8 cellular contexts compared by ENCODE assay signal in the genomic region with DNA sequence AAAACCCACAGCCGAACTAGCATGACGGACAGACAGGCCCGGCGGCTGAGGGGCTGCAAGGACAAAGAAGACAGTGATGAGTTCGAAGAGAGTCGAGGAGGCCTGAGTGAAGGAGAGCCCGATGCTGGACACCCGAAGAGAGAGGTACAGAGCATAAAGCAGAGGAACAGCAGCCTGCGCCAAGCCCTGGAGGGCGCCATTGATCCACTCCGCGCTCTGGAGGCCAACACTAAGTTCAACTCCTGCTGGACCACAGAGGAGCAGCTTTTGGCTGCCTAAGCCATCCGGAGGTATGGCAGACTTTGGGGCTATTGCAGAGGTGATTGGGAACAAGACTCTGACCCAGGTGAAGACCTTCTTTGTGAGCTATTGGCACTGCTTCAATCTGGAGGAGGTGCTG. TPM values are rescaled to one million over a fixed set of nuclear protein-coding genes. Genes with fewer than 3 reads are reported as not detected.
A peak's percentile ranks its signal among the peaks of the same experiment; 100 is the strongest.
DNase-seq lines count a peak whose midpoint lies in the region; ATAC-seq and TF ChIP-seq lines count a peak whose summit lies in the region.

No MANE protein-coding gene starts in this region.

- peaks cover 6% of the 10 kb centered on the region for H3K4me1 Mint-ChIP-seq in Caco-2 (ENCODE audit: low read depth, unreplicated experiment)
- peaks cover 10 to 29% of the 10 kb centered on the region in 2 donors for H3K4me1 Mint-ChIP-seq in stimulated activated naive B cell treated with anti-CD40 and anti-IgM and Interleukin-4, amounts not matched to agents 10 μg/mL and 1 μg/mL and 100 μg/mL, for 72 hours

- H3K27ac Mint-ChIP-seq in Caco-2 (ENCODE audit: unreplicated experiment) = no peak overlapping the region
- H3K27ac Mint-ChIP-seq in stimulated activated naive B cell treated with anti-CD40 and anti-IgM and Interleukin-4, amounts not matched to agents 10 μg/mL and 1 μg/mL and 100 μg/mL, for 72 hours = no peak overlapping the region

- POLR2A ChIA-PET in Caco-2 (lab: Charles Lee) = interaction anchor here (0.6 kb wide), 1 partner anchor 98 kb away, joined by 5 read pairs; no protein-coding TSS in a partner anchor

- CTCF ChIA-PET in Caco-2 (lab: Charles Lee) = no interaction called here

- no peaks in the 10 kb centered on the region for H3K36me3 Mint-ChIP-seq in Caco-2 (ENCODE audit: insufficient read depth, unreplicated experiment)
- no peaks in the 10 kb centered on the region for H3K36me3 Mint-ChIP-seq in stimulated activated naive B cell treated with anti-CD40 and anti-IgM and Interleukin-4, amounts not matched to agents 10 μg/mL and 1 μg/mL and 100 μg/mL, for 72 hours

- DNase-seq in Caco-2 (peak; percentile 51 to 54), HK-2 (ENCODE audit: unreplicated experiment) (peak; percentile 7), fibroblast of pulmonary artery (ENCODE audit: low read depth) (peak; percentile 38), DMS153 treated with DMSO at 0.1 percent for 48 hours (lab: John Stamatoyannopoulos, UW; ENCODE audit: unreplicated experiment) (no peak), kidney glomerular epithelial cell (lab: John Stamatoyannopoulos, UW) (no peak), NCI-H2029 treated with DMSO at 0.1 percent for 48 hours (lab: John Stamatoyannopoulos, UW) (no peak)
- DNase-seq in activated CD4-positive, alpha-beta T cell treated with anti-CD3 and anti-CD28 coated beads, Interleukin-2, amount 50 U/mL, for 1 hour = peak; percentile 45
- DNase-seq in stimulated activated naive B cell treated with anti-CD40 and anti-IgM and Interleukin-4, amounts not matched to agents 10 μg/mL and 1 μg/mL and 100 μg/mL, for 72 hours = no peak

- no TSS peak for BruUV-seq in Caco-2 (replicated peaks; lab: Mats Ljungman, UMichigan)

- no peak overlapping the region for H3K4me3 Mint-ChIP-seq in Caco-2 (ENCODE audit: unreplicated experiment)
- H3K4me3 Mint-ChIP-seq in stimulated activated naive B cell treated with anti-CD40 and anti-IgM and Interleukin-4, amounts not matched to agents 10 μg/mL and 1 μg/mL and 100 μg/mL, for 72 hours = no peak overlapping the region

- no peak overlapping the region for H3K4me3 ChIP-seq in Caco-2 (ENCODE audit: low read depth, low read length)
- H3K4me3 ChIP-seq in fibroblast of pulmonary artery (replicated peaks; ENCODE audit: low read depth, low read length) = no peak overlapping the region

- TF ChIP-seq CTCF in Caco-2 (IDR thresholded peaks at IDR 0.05; ENCODE audit: insufficient read depth in 1 of 2, low read depth in 1 of 2, low read length in 1 of 2, severe bottlenecking in 1 of 2, unreplicated experiment in 1 of 2) (peak in 1 of 2 experiments; percentile 30), fibroblast of pulmonary artery (IDR thresholded peaks at IDR 0.05; ENCODE audit: low read length, missing control alignments) (peak; percentile 31)

- H3K4me1 ChIP-seq in Caco-2 = no peaks in the 10 kb centered on the region

- no peaks in the 10 kb centered on the region for H3K9me3 ChIP-seq in Caco-2

- no peaks in the 10 kb centered on the region for H3K36me3 ChIP-seq in Caco-2 (ENCODE audit: control insufficient read depth, insufficient read depth, low read length)

- ATAC-seq in stimulated activated naive B cell treated with anti-CD40 and anti-IgM and Interleukin-4, amounts not matched to agents 10 μg/mL and 1 μg/mL and 100 μg/mL, for 72 hours (replicated peaks) = peak; percentile 72 to 73

- H3K9me3 Mint-ChIP-seq in Caco-2 (ENCODE audit: unreplicated experiment) = no peaks in the 10 kb centered on the region
- H3K9me3 Mint-ChIP-seq in stimulated activated naive B cell treated with anti-CD40 and anti-IgM and Interleukin-4, amounts not matched to agents 10 μg/mL and 1 μg/mL and 100 μg/mL, for 72 hours = no peaks in the 10 kb centered on the region

- H3K27me3 ChIP-seq in Caco-2 (replicated peaks; ENCODE audit: control insufficient read depth, insufficient read depth, low read length) = no peaks in the 10 kb centered on the region

- intact Hi-C loops in Caco-2 (cut with micrococcal nuclease; ENCODE audit: unreplicated experiment) = no loop called here

- H3K27me3 Mint-ChIP-seq in Caco-2 (ENCODE audit: insufficient read depth, unreplicated experiment) = no peaks in the 10 kb centered on the region
- H3K27me3 Mint-ChIP-seq in stimulated activated naive B cell treated with anti-CD40 and anti-IgM and Interleukin-4, amounts not matched to agents 10 μg/mL and 1 μg/mL and 100 μg/mL, for 72 hours = no peaks in the 10 kb centered on the region

RNA-seq across cellular contexts. Expression of a gene that starts 7.8 kb away (rescaled TPM):
- 41.3 and 47.7 TPM in 2 replicates for total RNA-seq in Caco-2 (2022)

Comparison
In these comparisons a context has a peak if more than half of its experiments do, and no peak if none do; other contexts are left out.
1. DNase-seq: peak in Caco-2 (2 of 2), HK-2 (single experiment), activated CD4-positive, alpha-beta T cell treated with anti-CD3 and anti-CD28 coated beads, Interleukin-2, amount 50 U/mL, for 1 hour (single experiment) and fibroblast of pulmonary artery (single experiment); none in stimulated activated naive B cell treated with anti-CD40 and anti-IgM and Interleukin-4, amounts not matched to agents 10 μg/mL and 1 μg/mL and 100 μg/mL, for 72 hours (single experiment), DMS153 treated with DMSO at 0.1 percent for 48 hours (single experiment), kidney glomerular epithelial cell (single experiment) and NCI-H2029 treated with DMSO at 0.1 percent for 48 hours (single experiment).